In genomic region chr12:41486718-41487117, GRCh38 we compare ENCODE assay signal across 21 cellular contexts.
A peak's percentile ranks its signal among the peaks of the same experiment; 100 is the strongest.
DNase-seq lines count a peak whose midpoint lies in the region; ATAC-seq, FAIRE-seq and TF ChIP-seq lines count a peak whose summit lies in the region.
"Had no signal": no experiment of that assay in that cellular context is flagged by ENCODE, and none has a peak within 500 bp of the region (broad histone marks: within the 10 kb centered on the region; RNA-seq: fewer than 3 reads in every experiment).

No MANE protein-coding gene starts in this region.

- peak; percentile 24 for DNase-seq in GM23338 (ENCODE audit: low spot score)
- DNase-seq in fibroblast of pulmonary artery (ENCODE audit: low read depth) = peak; percentile 16
- peak; percentile 55 for DNase-seq in urothelium cell line (ENCODE audit: low spot score)
- no peak for DNase-seq in NCI-H2107 treated with DMSO at 0.1 percent for 48 hours (lab: John Stamatoyannopoulos, UW; ENCODE audit: unreplicated experiment)
- no peak for DNase-seq in HTR-8/SVneo (ENCODE audit: insufficient read length, low spot score)
- DNase-seq in GM13977 (ENCODE audit: low spot score) = no peak
- DNase-seq: DMS 273 treated with DMSO at 0.1 percent for 48 hours; glutamatergic neuron; H9; MM.1S; NCI-H187 treated with DMSO at 0.1 percent for 48 hours; NCI-H510A; psoas muscle; stimulated activated CD4-positive, alpha-beta T cell treated with anti-CD3 and anti-CD28 coated beads, Interleukin-15, amount 100 ng/mL, for 24 hours; stimulated activated naive CD4-positive, alpha-beta T cell treated with Interleukin-2 at 50 U/mL for 16 hours; transverse colon had no signal

- no peaks in the 10 kb centered on the region for H3K4me1 ChIP-seq in GM23338 (ENCODE audit: insufficient read depth)
- H3K4me1 ChIP-seq: psoas muscle, transverse colon had no signal

- H3K4me3 ChIP-seq in GM23338 = no peak overlapping the region
- H3K4me3 ChIP-seq in fibroblast of pulmonary artery (replicated peaks; ENCODE audit: low read depth, low read length) = no peak overlapping the region
- H3K4me3 ChIP-seq: psoas muscle, transverse colon had no signal

- H3K27me3 Mint-ChIP-seq in GM23338 (ENCODE audit: insufficient read depth, low read depth, poor library complexity) = no peaks in the 10 kb centered on the region

- ATAC-seq in GM23338 = peak; percentile 35; the same call in 2 of the 3 replicates
- ATAC-seq in SK-N-SH treated with all-trans-retinoic acid at 6 μM for 48 hours = peak; percentile 98
- ATAC-seq: activated T-helper 17 cell treated with anti-CD3 and anti-CD28 coated beads, Interleukin-2, amount 50 U/mL, for 72 hours; psoas muscle; Right ventricle myocardium inferior had no signal

- peak overlapping the region; percentile 70; the same call in 1 of the 2 replicates for H2AFZ ChIP-seq in GM23338

- H3K27ac Mint-ChIP-seq in GM23338 = no peak overlapping the region
- H3K27ac Mint-ChIP-seq: activated T-helper 17 cell treated with anti-CD3 and anti-CD28 coated beads, Interleukin-2, amount 50 U/mL, for 72 hours; CD14-positive monocyte; H9; nephron had no signal

- H3K4me1 Mint-ChIP-seq in GM23338 = no peaks in the 10 kb centered on the region
- H3K4me1 Mint-ChIP-seq: activated T-helper 17 cell treated with anti-CD3 and anti-CD28 coated beads, Interleukin-2, amount 50 U/mL, for 72 hours; CD14-positive monocyte; H9; nephron had no signal

- no peaks in the 10 kb centered on the region for H3K36me3 ChIP-seq in GM23338 (ENCODE audit: insufficient read depth)
- H3K36me3 ChIP-seq: transverse colon had no signal

- no peak overlapping the region for H3K4me3 Mint-ChIP-seq in GM23338
- H3K4me3 Mint-ChIP-seq: activated T-helper 17 cell treated with anti-CD3 and anti-CD28 coated beads, Interleukin-2, amount 50 U/mL, for 72 hours; CD14-positive monocyte; H9; nephron had no signal

- no peaks in the 10 kb centered on the region for H3F3A ChIP-seq in GM23338 (replicated peaks; ENCODE audit: low read depth)

- no peak for TF ChIP-seq CTCF in GM23338 (conservative IDR thresholded peaks at IDR 0.05; ENCODE audit: low read depth in 2 of 2)
- TF ChIP-seq CTCF in fibroblast of pulmonary artery (IDR thresholded peaks at IDR 0.05; ENCODE audit: low read length, missing control alignments) = no peak
- no peak for TF ChIP-seq CTCF in GM13977 (IDR thresholded peaks at IDR 0.05; ENCODE audit: extremely low read depth, insufficient read depth, missing control alignments)

- FAIRE-seq in urothelium cell line (lab: Jason Lieb, UNC) = peak; percentile 23
- no peak for FAIRE-seq in HTR-8/SVneo (lab: Jason Lieb, UNC)

- H4K20me1 ChIP-seq in GM23338 (replicated peaks; ENCODE audit: insufficient read depth) = no peaks in the 10 kb centered on the region

- in situ Hi-C loops in GM13977 (cut with MboI; ENCODE audit: low pct_unique_long_range_greater_than_20kb, low sequenced_read_pairs, unreplicated experiment) = no loop called here

- H3K36me3 Mint-ChIP-seq in GM23338 (ENCODE audit: low read depth) = no peaks in the 10 kb centered on the region
- H3K36me3 Mint-ChIP-seq: CD14-positive monocyte had no signal

- no peaks in the 10 kb centered on the region for H3K27me3 ChIP-seq in GM23338 (ENCODE audit: insufficient read depth)
- H3K27me3 ChIP-seq: transverse colon had no signal

- no peaks in the 10 kb centered on the region for H3K9me2 ChIP-seq in GM23338 (ENCODE audit: insufficient read depth)

- H3K4me2 ChIP-seq in GM23338 = no peak overlapping the region

- H3K9me3 Mint-ChIP-seq in GM23338 = no peaks in the 10 kb centered on the region
- H3K9me3 Mint-ChIP-seq: activated T-helper 17 cell treated with anti-CD3 and anti-CD28 coated beads, Interleukin-2, amount 50 U/mL, for 72 hours; CD14-positive monocyte; H9; nephron had no signal

- no peak overlapping the region for H3K27ac ChIP-seq in GM23338 (ENCODE audit: low read depth)
- H3K27ac ChIP-seq: psoas muscle, transverse colon had no signal

- H3K79me2 ChIP-seq in GM23338 (replicated peaks; ENCODE audit: insufficient read depth) = no peaks in the 10 kb centered on the region

TF ChIP-seq in GM23338, 12 proteins besides CTCF, POLR2A, EP300 and RAD21 (continues in another document):
- no peak for TF ChIP-seq CREB1 (CRISPR knock-in tag; IDR thresholded peaks at IDR 0.05; ENCODE audit: low read depth)

TF ChIP-seq in SK-N-SH treated with all-trans-retinoic acid at 6 μM for 48 hours, 23 proteins besides CTCF, POLR2A, EP300 and RAD21:
- TF ChIP-seq ZNF8 (CRISPR knock-in tag; IDR thresholded peaks at IDR 0.05) (no peak), ISL1 (CRISPR knock-in tag; IDR thresholded peaks at IDR 0.05) (peak; percentile 51), CSDC2 (CRISPR knock-in tag; IDR thresholded peaks at IDR 0.05) (no peak)
TF ChIP-seq in SK-N-SH treated with all-trans-retinoic acid at 6 μM for 48 hours: peak in this region for 1.

Comparison
In these comparisons a context has a peak if more than half of its experiments do, and no peak if none do; other contexts are left out.
1. DNase-seq: peak in GM23338 (single experiment), fibroblast of pulmonary artery (single experiment) and urothelium cell line (single experiment); none in NCI-H2107 treated with DMSO at 0.1 percent for 48 hours (single experiment), HTR-8/SVneo (single experiment) and GM13977 (single experiment).